Comparison of ENCODE assay signal across 18 cellular contexts in the genomic region with DNA sequence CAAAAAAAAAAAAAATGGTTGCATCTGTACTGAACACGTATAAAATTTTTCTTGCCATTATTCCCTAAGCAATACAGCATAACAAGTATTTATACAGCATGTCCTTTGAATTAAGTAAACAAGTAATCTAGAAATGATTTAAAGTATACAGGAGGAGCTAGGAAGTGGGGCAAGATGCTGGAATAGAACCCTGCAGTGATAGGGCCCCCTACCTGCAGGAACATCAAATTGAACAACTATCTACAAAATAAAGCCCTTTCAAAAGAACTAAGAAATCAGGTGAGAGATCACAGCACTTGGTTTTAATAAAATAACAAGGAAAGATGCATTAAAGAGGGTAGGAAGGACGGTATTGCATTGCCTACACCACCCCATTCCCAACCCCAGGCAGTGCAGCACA. TPM values are rescaled to one million over a fixed set of nuclear protein-coding genes. Genes with fewer than 3 reads are reported as not detected.
A peak's percentile ranks its signal among the peaks of the same experiment; 100 is the strongest.
DNase-seq lines count a peak whose midpoint lies in the region; ATAC-seq, FAIRE-seq and TF ChIP-seq lines count a peak whose summit lies in the region.
"Had no signal": no experiment of that assay in that cellular context is flagged by ENCODE, and none has a peak within 500 bp of the region (broad histone marks: within the 10 kb centered on the region; RNA-seq: fewer than 3 reads in every experiment).

No MANE protein-coding gene starts in this region.

- H4K20me1 ChIP-seq in DND-41 (ENCODE audit: insufficient read depth, low read length), result no peaks in the 10 kb centered on the region
- no peaks in the 10 kb centered on the region for H4K20me1 ChIP-seq in keratinocyte (ENCODE audit: control insufficient read depth, extremely low read depth, insufficient read depth, low read length)

- no peak overlapping the region for H3K4ac ChIP-seq in trophoblast cell (ENCODE audit: low read depth, low read length)

- H3K9me3 ChIP-seq in DND-41 (ENCODE audit: insufficient read depth, low read length, severe bottlenecking) (no peaks in the 10 kb centered on the region), keratinocyte (ENCODE audit: control insufficient read depth, low read depth, low read length) (no peaks in the 10 kb centered on the region), trophoblast cell (ENCODE audit: insufficient read depth, low read depth, low read length) (no peaks in the 10 kb centered on the region)

- no peaks in the 10 kb centered on the region for H3K4me1 ChIP-seq in DND-41 (ENCODE audit: insufficient read depth, low read length)
- no peaks in the 10 kb centered on the region for H3K4me1 ChIP-seq in keratinocyte (ENCODE audit: control insufficient read depth, extremely low read depth, insufficient read depth, low read length)
- peaks cover 1 to 2% of the 10 kb centered on the region in 2 experiments for H3K4me1 ChIP-seq in trophoblast cell (ENCODE audit: control insufficient read depth in 1 of 2, insufficient read depth in 2 of 2, low read length in 2 of 2)

- DNase-seq in DND-41 (no peak), brain microvascular endothelial cell (no peak), keratinocyte (ENCODE audit: low read depth, low spot score) (no peak), AG20443 (ENCODE audit: low spot score) (no peak), trophoblast cell (no peak)
- DNase-seq: C1 segment of cervical spinal cord, COR-L47, GM23248, NCI-H1092 treated with DMSO at 0.1 percent for 48 hours, NCI-H187 treated with DMSO at 0.1 percent for 48 hours, NCI-H446, SHP77 had no signal

- H2BK120ac ChIP-seq in trophoblast cell (ENCODE audit: insufficient read depth, low read length, poor library complexity), result no peak overlapping the region

- H3K9ac ChIP-seq in DND-41 (ENCODE audit: low read depth, low read length) (no peak overlapping the region), keratinocyte (ENCODE audit: control insufficient read depth, extremely low read depth, insufficient read depth, low read length) (no peak overlapping the region), trophoblast cell (ENCODE audit: low read length) (no peak overlapping the region)
- H3K9ac ChIP-seq: GM23248 had no signal

- no peaks in the 10 kb centered on the region for H3K36me3 ChIP-seq in DND-41 (ENCODE audit: insufficient read depth, low read length)
- H3K36me3 ChIP-seq in brain microvascular endothelial cell (replicated peaks), result no peaks in the 10 kb centered on the region
- H3K36me3 ChIP-seq in keratinocyte (ENCODE audit: control insufficient read depth in 2 of 2, extremely low read depth in 1 of 2, insufficient read depth in 2 of 2, low read length in 2 of 2), result no peaks in the 10 kb centered on the region
- H3K36me3 ChIP-seq in trophoblast cell (ENCODE audit: control insufficient read depth in 1 of 2, insufficient read depth in 2 of 2, low read length in 2 of 2), result no peaks in the 10 kb centered on the region

- no peak overlapping the region for H3K4me2 ChIP-seq in DND-41 (ENCODE audit: insufficient read depth, low read length)
- no peak overlapping the region for H3K4me2 ChIP-seq in keratinocyte (ENCODE audit: control insufficient read depth, extremely low read depth, insufficient read depth, low read depth, low read length)
- H3K4me2 ChIP-seq in trophoblast cell (ENCODE audit: low read length), result no peak overlapping the region

- H2BK12ac ChIP-seq in trophoblast cell (ENCODE audit: low read length), result no peak overlapping the region

- H3K27me3 ChIP-seq in DND-41 (ENCODE audit: insufficient read depth, low read length, poor library complexity) (peaks cover 5% of the 10 kb centered on the region), brain microvascular endothelial cell (replicated peaks) (no peaks in the 10 kb centered on the region), keratinocyte (ENCODE audit: control insufficient read depth, extremely low read depth, insufficient read depth, low read length) (no peaks in the 10 kb centered on the region), trophoblast cell (ENCODE audit: insufficient read depth, low read length) (no peaks in the 10 kb centered on the region)

- no peak for FAIRE-seq in keratinocyte (lab: Jason Lieb, UNC)
- FAIRE-seq: GM12891, GM19239, RCC 7860 had no signal

- no peaks in the 10 kb centered on the region for H3K9me1 ChIP-seq in keratinocyte (ENCODE audit: control insufficient read depth, extremely low read depth, insufficient read depth, low read length)

- no CpG with 5 or more reads among the region's 2 CpGs for WGBS in trophoblast cell (ENCODE audit: extremely low coverage, insufficient coverage, insufficient read length)

- H3K79me1 ChIP-seq in trophoblast cell (ENCODE audit: low read length), result peaks cover 5% of the 10 kb centered on the region

- TF ChIP-seq CTCF in DND-41 (IDR thresholded peaks at IDR 0.05; ENCODE audit: borderline replicate concordance, extremely low read depth, low read length, poor library complexity, severe bottlenecking) (peak; percentile 6), LNCAP (IDR thresholded peaks at IDR 0.05) (peak; percentile 39; the same call in 1 of the 2 replicates), brain microvascular endothelial cell (IDR thresholded peaks at IDR 0.05; ENCODE audit: low read depth, low read length, missing control alignments) (peak; percentile 6), keratinocyte (optimal IDR thresholded peaks at IDR 0.05 in 1 of 3, IDR thresholded peaks at IDR 0.05 in 1 of 3, conservative IDR thresholded peaks at IDR 0.05 in 1 of 3; ENCODE audit: extremely low read depth in 1 of 3, insufficient read depth in 2 of 3, low read length in 3 of 3) (peak; percentile 23 to 46 (median 26))

- no peaks in the 10 kb centered on the region for H3K79me2 ChIP-seq in DND-41 (ENCODE audit: insufficient read depth, low read length)
- H3K79me2 ChIP-seq in keratinocyte (ENCODE audit: control insufficient read depth, insufficient read depth, low read length), result no peaks in the 10 kb centered on the region
- H3K79me2 ChIP-seq in trophoblast cell (ENCODE audit: control insufficient read depth, insufficient read depth, low read length, poor library complexity), result no peaks in the 10 kb centered on the region

- no peak overlapping the region for H3K14ac ChIP-seq in trophoblast cell (ENCODE audit: low read length)

- H3K4me3 ChIP-seq in DND-41 (ENCODE audit: low read depth in 1 of 2, low read length in 2 of 2) (no peak overlapping the region), brain microvascular endothelial cell (ENCODE audit: low read depth, low read length) (no peak overlapping the region), keratinocyte (ENCODE audit: control insufficient read depth in 2 of 3, extremely low read depth in 1 of 3, insufficient read depth in 2 of 3, low read depth in 1 of 3, low read length in 3 of 3) (no peak overlapping the region), trophoblast cell (ENCODE audit: low read depth, low read length) (no peak overlapping the region)
- H3K4me3 ChIP-seq: GM23248 had no signal

- in situ Hi-C loops in brain microvascular endothelial cell (cut with HindIII; ENCODE audit: low pct_ligation_motif_present, low sequenced_read_pairs), result no loop called here

- ATAC-seq in DND-41 (ENCODE audit: insufficient read depth, low read depth) (no peak), HG02798 (IDR thresholded peaks at IDR 0.05; ENCODE audit: poor library complexity, unreplicated experiment) (no peak), HG03108 (IDR thresholded peaks at IDR 0.05; ENCODE audit: unreplicated experiment) (no peak)

- H2BK5ac ChIP-seq in trophoblast cell (ENCODE audit: low read depth, low read length, poor library complexity), result no peak overlapping the region

- H4K8ac ChIP-seq in trophoblast cell (ENCODE audit: low read depth, low read length), result no peak overlapping the region

- no peak overlapping the region for H4K12ac ChIP-seq in trophoblast cell (ENCODE audit: low read depth, low read length)

- no peak overlapping the region for H4K91ac ChIP-seq in trophoblast cell (ENCODE audit: low read depth, low read length)

- dilution Hi-C loops in keratinocyte (cut with MboI; ENCODE audit: extremely low pct_ligation_motif_present, low sequenced_read_pairs), result no loop called here

- H3K27ac ChIP-seq in DND-41 (ENCODE audit: low read length) (no peak overlapping the region), brain microvascular endothelial cell (no peak overlapping the region), keratinocyte (ENCODE audit: control insufficient read depth, insufficient read depth, low read length) (no peak overlapping the region), trophoblast cell (ENCODE audit: low read depth, low read length) (no peak overlapping the region)
- H3K27ac ChIP-seq: GM23248 had no signal

- H2AFZ ChIP-seq in DND-41 (ENCODE audit: low read depth, low read length), result no peak overlapping the region
- H2AFZ ChIP-seq in keratinocyte (ENCODE audit: control insufficient read depth, low read length), result no peak overlapping the region
- no peak overlapping the region for H2AFZ ChIP-seq in trophoblast cell (ENCODE audit: insufficient read depth, low read length, poor library complexity)
- H2AFZ ChIP-seq: GM23248 had no signal

- H2AK5ac ChIP-seq in trophoblast cell (ENCODE audit: low read length), result no peak overlapping the region

- no peak overlapping the region for H3K23ac ChIP-seq in trophoblast cell (ENCODE audit: low read length)

- no peak overlapping the region for H3K18ac ChIP-seq in trophoblast cell (ENCODE audit: low read length)

RNA-seq across cellular contexts. Expression of a gene that starts 10.9 kb away (rescaled TPM):
- not detected in 3 replicates for polyA plus RNA-seq in keratinocyte
- not detected for polyA plus RNA-seq in keratinocyte (2011; ENCODE audit: low read depth)
- polyA plus RNA-seq in keratinocyte (2011; cell fraction: cytosol; rRNA removed), result not detected in 2 replicates
- polyA plus RNA-seq in keratinocyte (2011; cell fraction: nucleus; rRNA removed), result not detected in 2 replicates
- polyA plus RNA-seq in keratinocyte (2012; ENCODE audit: low replicate concordance), result not detected in 2 replicates
- not detected in 3 replicates for polyA minus RNA-seq in keratinocyte
- not detected for polyA minus RNA-seq in keratinocyte (2011; cell fraction: cytosol; rRNA and poly(A)+ RNA removed)
- polyA minus RNA-seq in keratinocyte (2011; cell fraction: nucleus; rRNA and poly(A)+ RNA removed), result not detected in 2 replicates
- polyA plus RNA-seq in trophoblast cell (2013), result not detected in 2 replicates
- polyA plus RNA-seq: GM23248 had no signal

RNA-seq across cellular contexts. Expression of a gene that starts 48.8 kb away (rescaled TPM):
- 0.26 to 1.1 TPM (median 0.37 TPM) in 3 replicates for polyA plus RNA-seq in keratinocyte
- polyA plus RNA-seq in keratinocyte (2011; ENCODE audit: low read depth), result 0.07 TPM
- 0.34 and 0.35 TPM in 2 replicates for polyA plus RNA-seq in keratinocyte (2011; cell fraction: cytosol; rRNA removed)
- 0.47 and 0.52 TPM in 2 replicates for polyA plus RNA-seq in keratinocyte (2011; cell fraction: nucleus; rRNA removed)
- polyA plus RNA-seq in keratinocyte (2012; ENCODE audit: low replicate concordance), result 0.40 TPM in 1 of 2 replicates, not detected in the other
- polyA minus RNA-seq in keratinocyte, result not detected in 3 replicates
- not detected for polyA minus RNA-seq in keratinocyte (2011; cell fraction: cytosol; rRNA and poly(A)+ RNA removed)
- 0.54 TPM in 1 of 2 replicates, not detected in the other for polyA minus RNA-seq in keratinocyte (2011; cell fraction: nucleus; rRNA and poly(A)+ RNA removed)
- polyA plus RNA-seq in trophoblast cell (2013), result 18.9 and 20.8 TPM in 2 replicates
